Comparison of ENCODE assay signal across 8 cellular contexts in the genomic region with DNA sequence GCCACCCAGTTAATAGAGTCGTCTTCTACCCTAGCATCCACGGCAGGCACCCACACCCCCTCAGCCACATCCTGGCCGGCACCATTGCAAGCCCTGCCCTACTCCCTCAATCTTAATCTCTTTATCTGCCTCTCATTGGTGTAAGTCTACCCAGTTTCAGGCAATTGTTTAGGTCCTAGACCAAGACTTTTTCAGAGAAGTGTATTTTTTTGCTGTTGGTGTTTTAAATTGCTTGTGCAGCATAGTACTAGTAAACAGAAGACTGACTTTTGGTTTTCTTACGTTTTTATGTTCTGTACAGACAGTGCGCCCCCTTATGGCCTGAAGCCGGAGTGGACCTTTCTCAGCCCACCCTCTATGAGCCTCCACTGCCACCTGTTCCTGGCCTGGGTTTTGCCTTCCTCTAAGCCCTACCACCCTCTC. TPM values are rescaled to one million over a fixed set of nuclear protein-coding genes. Genes with fewer than 3 reads are reported as not detected.
DNase-seq lines count a peak whose midpoint lies in the region; ATAC-seq and TF ChIP-seq lines count a peak whose summit lies in the region.

No MANE protein-coding gene starts in this region.

- H3K9me3 Mint-ChIP-seq in naive thymus-derived CD8-positive, alpha-beta T cell = no peaks in the 10 kb centered on the region

- H3K27me3 ChIP-seq in upper lobe of right lung = no peaks in the 10 kb centered on the region

- H3K27me3 Mint-ChIP-seq in naive thymus-derived CD8-positive, alpha-beta T cell = no peaks in the 10 kb centered on the region

- H3K27ac ChIP-seq in upper lobe of right lung = no peak overlapping the region

- peak overlapping the region; percentile 65 to 97 (median 95) for H3K4me3 Mint-ChIP-seq in naive thymus-derived CD8-positive, alpha-beta T cell

- POLR2A ChIA-PET in naive thymus-derived CD8-positive, alpha-beta T cell (lab: Charles Lee) = interaction anchor here (1.2 kb wide), 1 partner anchor 24 kb away, joined by 7 read pairs; no protein-coding TSS in a partner anchor

- no peaks in the 10 kb centered on the region for H3K36me3 Mint-ChIP-seq in naive thymus-derived CD8-positive, alpha-beta T cell

- ATAC-seq in GM21619 (IDR thresholded peaks at IDR 0.05; ENCODE audit: unreplicated experiment) (peak; percentile 45), upper lobe of right lung (peak; percentile 75)
- ATAC-seq in naive thymus-derived CD8-positive, alpha-beta T cell = peak; percentile 55 to 58

- H3K4me3 ChIP-seq in WI38 (ENCODE audit: low read depth, low read length) (no peak overlapping the region), upper lobe of right lung (no peak overlapping the region)

- no peaks in the 10 kb centered on the region for H3K36me3 ChIP-seq in upper lobe of right lung

- intact Hi-C loops in upper lobe of right lung (cut with DNase I) = no loop called here

- peak; percentile 18; the same call in 1 of the 2 replicates for TF ChIP-seq CTCF in WI38 (IDR thresholded peaks at IDR 0.05; ENCODE audit: low read depth, low read length)
- peak; percentile 42 for TF ChIP-seq CTCF in upper lobe of right lung (IDR thresholded peaks at IDR 0.05)

- H3K4me1 Mint-ChIP-seq in naive thymus-derived CD8-positive, alpha-beta T cell = peaks cover 27 to 48% (median 39%) of the 10 kb centered on the region in 4 donors

- no peaks in the 10 kb centered on the region for H3K9me3 ChIP-seq in upper lobe of right lung

- peak; percentile 52 for DNase-seq in ELR (ENCODE audit: low read depth)
- DNase-seq in KG1 (lab: John Stamatoyannopoulos, UW) = peak; percentile 71
- DNase-seq in central memory CD4-positive, alpha-beta T cell = peak; percentile 75
- DNase-seq in naive thymus-derived CD8-positive, alpha-beta T cell = peak; percentile 52 to 86 (median 71)
- no peak for DNase-seq in upper lobe of right lung
- no peak for DNase-seq in superior temporal gyrus (ENCODE audit: extremely low spot score)

- H3K27ac Mint-ChIP-seq in naive thymus-derived CD8-positive, alpha-beta T cell = peak overlapping the region; percentile 86 to 97 (median 95)

- peaks cover 6% of the 10 kb centered on the region for H3K4me1 ChIP-seq in upper lobe of right lung

RNA-seq across cellular contexts. Expression of gene LCP1, which starts 2.3 kb away (rescaled TPM):
- total RNA-seq in naive thymus-derived CD8-positive, alpha-beta T cell = 100 to 1,000 TPM; 391 to 409 TPM
- polyA plus RNA-seq in naive thymus-derived CD8-positive, alpha-beta T cell = 1,000 to 10,000 TPM in 1 of 3 donors, 100 to 1,000 TPM in 2; 834 to 1,034 (median 852) TPM
- total RNA-seq in upper lobe of right lung = 234 TPM

RNA-seq across cellular contexts. Expression of gene LRRC63, which starts 27.4 kb away (rescaled TPM):
- under 1 TPM; 0.52 to 0.62 TPM for total RNA-seq in naive thymus-derived CD8-positive, alpha-beta T cell
- polyA plus RNA-seq in naive thymus-derived CD8-positive, alpha-beta T cell = under 1 TPM in 2 of 3 donors, not detected in 1; 0.22 to 0.23 TPM
- 0.29 TPM for total RNA-seq in upper lobe of right lung

Comparison
In these comparisons a context has a peak if more than half of its experiments do, and no peak if none do; other contexts are left out.
1. DNase-seq: peak in ELR (single experiment), KG1 (single experiment), central memory CD4-positive, alpha-beta T cell (single experiment) and naive thymus-derived CD8-positive, alpha-beta T cell (10 of 10); none in upper lobe of right lung (single experiment) and superior temporal gyrus (single experiment).
2. Peak in every context shown above with its lines, with median percentiles within 50 percentile points of each other: ATAC-seq.